ENCODE assay signal across 12 cellular contexts in genomic region chr2:61434314-61434713, GRCh38. TPM values are rescaled to one million over a fixed set of nuclear protein-coding genes. Genes with fewer than 3 reads are reported as not detected.
DNase-seq lines count a peak whose midpoint lies in the region; ATAC-seq and TF ChIP-seq lines count a peak whose summit lies in the region.
"Had no signal": no experiment of that assay in that cellular context is flagged by ENCODE, and none has a peak within 500 bp of the region (broad histone marks: within the 10 kb centered on the region; RNA-seq: fewer than 3 reads in every experiment).

No MANE protein-coding gene starts in this region.

- H3K36me3 ChIP-seq in naive thymus-derived CD4-positive, alpha-beta T cell (ENCODE audit: control insufficient read depth in 2 of 3, insufficient read depth in 3 of 3, low read length in 3 of 3), result no peaks in the 10 kb centered on the region

- H3K4me1 Mint-ChIP-seq in activated CD8-positive, alpha-beta T cell treated with anti-CD3 and anti-CD28 coated beads for 36 hours (ENCODE audit: low read depth), result peaks cover 54% of the 10 kb centered on the region
- peaks cover 41 to 79% (median 63%) of the 10 kb centered on the region in 7 donors for H3K4me1 Mint-ChIP-seq in naive thymus-derived CD4-positive, alpha-beta T cell

- in situ Hi-C loops in KBM-7 (cut with MboI; ENCODE audit: low pct_unique_long_range_greater_than_20kb, low sequenced_read_pairs), result no loop called here

- no peak overlapping the region for H3K4me3 ChIP-seq in naive thymus-derived CD4-positive, alpha-beta T cell (ENCODE audit: low read length)

- peak overlapping the region; percentile 26 for H3K27ac Mint-ChIP-seq in activated CD8-positive, alpha-beta T cell treated with anti-CD3 and anti-CD28 coated beads for 36 hours
- peak overlapping the region in 7 of 9 donors; percentile 12 to 84 (median 60) for H3K27ac Mint-ChIP-seq in naive thymus-derived CD4-positive, alpha-beta T cell
- H3K27ac Mint-ChIP-seq: T-helper 1 cell treated with Interleukin-12 subunit alpha and Interleukin-12 subunit beta and Interleukin-4 antibody, amounts not matched to agents 30 μg/mL and 1 μg/mL, for 36 hours had no signal

- H3K4me3 Mint-ChIP-seq in activated CD8-positive, alpha-beta T cell treated with anti-CD3 and anti-CD28 coated beads for 36 hours, result no peak overlapping the region
- peak overlapping the region in 6 of 10 donors; percentile 30 to 63 (median 42) for H3K4me3 Mint-ChIP-seq in naive thymus-derived CD4-positive, alpha-beta T cell
- H3K4me3 Mint-ChIP-seq: T-helper 1 cell treated with Interleukin-12 subunit alpha and Interleukin-12 subunit beta and Interleukin-4 antibody, amounts not matched to agents 30 μg/mL and 1 μg/mL, for 36 hours had no signal

- H3K4me1 ChIP-seq in naive thymus-derived CD4-positive, alpha-beta T cell (ENCODE audit: control insufficient read depth in 2 of 2, insufficient read depth in 2 of 2, low read length in 2 of 2), result peaks cover 7 to 24% of the 10 kb centered on the region in 2 donors

- peak; percentile 11 for DNase-seq in GM03348 (ENCODE audit: low spot score)
- DNase-seq in KBM-7, result peak; percentile 63
- no peak for DNase-seq in activated CD8-positive, alpha-beta T cell treated with anti-CD3 and anti-CD28 coated beads for 36 hours
- DNase-seq in naive thymus-derived CD4-positive, alpha-beta T cell, result no peak
- DNase-seq in NK-92 (lab: John Stamatoyannopoulos, UW; ENCODE audit: unreplicated experiment), result no peak
- no peak for DNase-seq in stimulated activated CD4-positive, alpha-beta T cell treated with anti-CD3 and anti-CD28 coated beads, Interleukin-15, amount 100 ng/mL, for 24 hours
- no peak for DNase-seq in RWPE1 (ENCODE audit: low spot score)
- DNase-seq: cortex of kidney; DND-41; hypothalamus; stimulated activated naive CD4-positive, alpha-beta T cell treated with Interleukin-2 at 50 U/mL for 16 hours had no signal

- H3K27me3 Mint-ChIP-seq in activated CD8-positive, alpha-beta T cell treated with anti-CD3 and anti-CD28 coated beads for 36 hours, result no peaks in the 10 kb centered on the region
- no peaks in the 10 kb centered on the region for H3K27me3 Mint-ChIP-seq in naive thymus-derived CD4-positive, alpha-beta T cell

- CTCF ChIA-PET in activated CD8-positive, alpha-beta T cell treated with anti-CD3 and anti-CD28 coated beads for 36 hours (lab: Charles Lee), result interaction anchor here (0.7 kb wide), 1 partner anchor 356 kb away, joined by 3 read pairs; no protein-coding TSS in a partner anchor
- CTCF ChIA-PET in naive thymus-derived CD4-positive, alpha-beta T cell (lab: Charles Lee), result no interaction called here
- CTCF ChIA-PET in RWPE1 (lab: Yijun Ruan, JAX), result no interaction called here

- intact Hi-C loops in activated CD8-positive, alpha-beta T cell treated with anti-CD3 and anti-CD28 coated beads for 36 hours (cut with micrococcal nuclease), result no loop called here
- intact Hi-C loops in naive thymus-derived CD4-positive, alpha-beta T cell (cut with micrococcal nuclease), result no loop called here

- peaks cover 27% of the 10 kb centered on the region for H3K36me3 Mint-ChIP-seq in activated CD8-positive, alpha-beta T cell treated with anti-CD3 and anti-CD28 coated beads for 36 hours (ENCODE audit: low read depth)
- H3K36me3 Mint-ChIP-seq in naive thymus-derived CD4-positive, alpha-beta T cell, result peaks cover 9 to 34% (median 28%) of the 10 kb centered on the region in 5 donors

- no peaks in the 10 kb centered on the region for H3K27me3 ChIP-seq in naive thymus-derived CD4-positive, alpha-beta T cell (ENCODE audit: control insufficient read depth in 2 of 2, insufficient read depth in 2 of 2, low read length in 2 of 2)

- no peak overlapping the region for H3K27ac ChIP-seq in naive thymus-derived CD4-positive, alpha-beta T cell (ENCODE audit: low read depth, low read length)
- no peak overlapping the region for H3K27ac ChIP-seq in RWPE1

- TF ChIP-seq CTCF in activated CD8-positive, alpha-beta T cell treated with anti-CD3 and anti-CD28 coated beads for 36 hours (IDR thresholded peaks at IDR 0.05), result no peak
- TF ChIP-seq CTCF in RWPE1 (conservative IDR thresholded peaks at IDR 0.05; ENCODE audit: low read depth), result no peak

- POLR2A ChIA-PET in activated CD8-positive, alpha-beta T cell treated with anti-CD3 and anti-CD28 coated beads for 36 hours (lab: Charles Lee), result no interaction called here
- POLR2A ChIA-PET in naive thymus-derived CD4-positive, alpha-beta T cell (lab: Charles Lee), result no interaction called here
- POLR2A ChIA-PET in RWPE1 (lab: Yijun Ruan, JAX; ENCODE audit: low non-redundant PET), result no interaction called here

- no peaks in the 10 kb centered on the region for H3K9me3 ChIP-seq in naive thymus-derived CD4-positive, alpha-beta T cell (ENCODE audit: control insufficient read depth in 2 of 3, low read length in 3 of 3)

- ATAC-seq in activated CD8-positive, alpha-beta T cell treated with anti-CD3 and anti-CD28 coated beads for 36 hours, result peak; percentile 30
- ATAC-seq in naive thymus-derived CD4-positive, alpha-beta T cell, result peak; percentile 75

- H3K9me3 Mint-ChIP-seq in activated CD8-positive, alpha-beta T cell treated with anti-CD3 and anti-CD28 coated beads for 36 hours, result peaks cover 14% of the 10 kb centered on the region
- peaks cover 0 to 34% (median 9%) of the 10 kb centered on the region in 11 donors for H3K9me3 Mint-ChIP-seq in naive thymus-derived CD4-positive, alpha-beta T cell

RNA-seq across cellular contexts. Expression of gene USP34, which starts 36.6 kb away (rescaled TPM):
- 10 to 100 TPM; 69.0 to 71.3 TPM for total RNA-seq in activated CD8-positive, alpha-beta T cell treated with anti-CD3 and anti-CD28 coated beads for 36 hours
- total RNA-seq in naive thymus-derived CD4-positive, alpha-beta T cell, result 100 to 1,000 TPM; 109 to 186 (median 165) TPM
- 10 to 100 TPM; 15.3 to 20.4 TPM for polyA plus RNA-seq in naive thymus-derived CD4-positive, alpha-beta T cell

Comparison
In these comparisons a context has a peak if more than half of its experiments do, and no peak if none do; other contexts are left out.
1. DNase-seq: peak in GM03348 (single experiment) and KBM-7 (single experiment); none in activated CD8-positive, alpha-beta T cell treated with anti-CD3 and anti-CD28 coated beads for 36 hours (single experiment), naive thymus-derived CD4-positive, alpha-beta T cell (0 of 9), NK-92 (single experiment), stimulated activated CD4-positive, alpha-beta T cell treated with anti-CD3 and anti-CD28 coated beads, Interleukin-15, amount 100 ng/mL, for 24 hours (single experiment) and RWPE1 (single experiment).